ENCODE assay signal across 1 cellular context in genomic region chr1:20343149-20343936, GRCh38.
TF ChIP-seq lines count a peak whose summit lies in the region.

No MANE protein-coding gene starts in this region.

TF ChIP-seq in K562, 482 proteins besides CTCF, POLR2A, EP300 and RAD21 (continued from another document):
- TF ChIP-seq L3MBTL2 (IDR thresholded peaks at IDR 0.05) (0 out of 2 replicates have a peak, but pooled peaks have one; percentile 20), ZBTB7A (IDR thresholded peaks at IDR 0.05; ENCODE audit: borderline replicate concordance, control insufficient read depth, low read depth, low read length) (peak; percentile 40; the same call in 1 of the 2 replicates), ZNF668 (CRISPR knock-in tag; IDR thresholded peaks at IDR 0.05) (no peak), ZNF717 (CRISPR knock-in tag; IDR thresholded peaks at IDR 0.05) (no peak), E2F6 (IDR thresholded peaks at IDR 0.05; ENCODE audit: borderline replicate concordance in 1 of 2, extremely low read depth in 1 of 2, insufficient read depth in 1 of 2, insufficient read length in 1 of 2, low read depth in 1 of 2, low read length in 1 of 2, poor library complexity in 1 of 2, severe bottlenecking in 1 of 2) (peak in 1 of 2 experiments; percentile 68)
